ENCODE assay signal across 7 cellular contexts in the genomic region with DNA sequence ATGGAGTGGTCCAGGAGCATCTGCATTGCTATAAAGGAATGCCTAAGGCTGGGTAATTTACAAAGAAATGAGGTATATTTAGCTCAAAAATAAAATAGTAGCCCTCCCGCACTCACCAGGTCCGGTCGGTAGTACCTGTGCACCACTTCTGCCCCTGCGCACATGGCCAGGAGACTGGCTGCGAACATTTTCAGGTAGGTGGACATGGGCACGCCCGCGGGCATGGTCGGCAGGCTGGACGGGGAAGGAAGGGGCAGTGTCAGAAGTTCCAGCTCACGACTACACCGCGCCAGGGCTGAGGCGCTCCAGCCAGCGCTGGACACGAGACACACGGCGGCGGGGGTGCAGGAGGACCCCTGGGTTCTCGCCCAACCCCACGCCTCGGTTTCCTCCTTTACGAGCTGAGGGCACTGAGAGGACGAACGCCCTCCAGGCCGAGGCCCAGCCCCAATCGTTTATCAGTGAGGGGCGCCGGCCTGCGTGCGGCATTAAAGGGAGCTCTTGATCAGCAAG. TPM values are rescaled to one million over a fixed set of nuclear protein-coding genes. Genes with fewer than 3 reads are reported as not detected.
DNase-seq lines count a peak whose midpoint lies in the region; ATAC-seq and TF ChIP-seq lines count a peak whose summit lies in the region.

No MANE protein-coding gene starts in this region.

- DNase-seq in NOMO-1 treated with DMSO at 0.1 percent for 48 hours (lab: John Stamatoyannopoulos, UW; ENCODE audit: unreplicated experiment) (peak; percentile 36), NCI-H2196 treated with DMSO at 0.1 percent for 48 hours (lab: John Stamatoyannopoulos, UW; ENCODE audit: unreplicated experiment) (no peak), GDM1 (lab: John Stamatoyannopoulos, UW) (no peak)

- H3K27me3 Mint-ChIP-seq in dendritic cell treated with granulocyte-macrophage colony-stimulating factor and Interleukin-4, amounts not matched to agents 40 ng/mL and 50 ng/mL, for 4 days: no peaks in the 10 kb centered on the region

- peak overlapping the region; percentile 89 for H3K27ac Mint-ChIP-seq in dendritic cell treated with granulocyte-macrophage colony-stimulating factor and Interleukin-4, amounts not matched to agents 40 ng/mL and 50 ng/mL, for 4 days

- POLR2A ChIA-PET in HEK293 (lab: Yijun Ruan, JAX): interaction anchor here (0.9 to 3.2 kb wide), 7 partner anchors 10 to 94 kb away, joined by 3 to 80 read pairs (median 3); a partner anchor contains a TSS

- intact Hi-C loops in dendritic cell treated with granulocyte-macrophage colony-stimulating factor and Interleukin-4, amounts not matched to agents 40 ng/mL and 50 ng/mL, for 4 days (cut with micrococcal nuclease): loop anchor here (1.0 to 5.0 kb wide), 4 partner anchors 9 to 1281 kb away; a partner anchor contains a TSS

- peaks cover 35% of the 10 kb centered on the region for H3K36me3 Mint-ChIP-seq in dendritic cell treated with granulocyte-macrophage colony-stimulating factor and Interleukin-4, amounts not matched to agents 40 ng/mL and 50 ng/mL, for 4 days (ENCODE audit: low read depth)

- no peaks in the 10 kb centered on the region for H3K9me3 Mint-ChIP-seq in dendritic cell treated with granulocyte-macrophage colony-stimulating factor and Interleukin-4, amounts not matched to agents 40 ng/mL and 50 ng/mL, for 4 days

- peak; percentile 14 for ATAC-seq in GM18519 (IDR thresholded peaks at IDR 0.05; ENCODE audit: low FRiP score, unreplicated experiment)

- no peak for TF ChIP-seq CTCF in HEK293 (tag by site-specific recombination; IDR thresholded peaks at IDR 0.05)

- H3K4me1 Mint-ChIP-seq in dendritic cell treated with granulocyte-macrophage colony-stimulating factor and Interleukin-4, amounts not matched to agents 40 ng/mL and 50 ng/mL, for 4 days (ENCODE audit: low read depth): peaks cover 42% of the 10 kb centered on the region

- H3K9me3 ChIP-seq in HEK293 (ENCODE audit: control insufficient read depth, insufficient read depth, low read depth, low read length) (no peaks in the 10 kb centered on the region), mononuclear cell (ENCODE audit: low read depth, low read length) (no peaks in the 10 kb centered on the region)

- no peaks in the 10 kb centered on the region for H3K27me3 ChIP-seq in mononuclear cell (ENCODE audit: insufficient read depth, low read length)

- H3K4me1 ChIP-seq in HEK293 (ENCODE audit: control insufficient read depth, insufficient read depth, low read length) (0 out of 2 replicates have a peak, but pooled peaks cover 2% of the 10 kb centered on the region), mononuclear cell (ENCODE audit: insufficient read depth, low read length) (peaks cover 14% of the 10 kb centered on the region)

- H3K4me3 ChIP-seq in HEK293 (ENCODE audit: low read depth, low read length) (peak overlapping the region; percentile 79), mononuclear cell (ENCODE audit: low read length) (peak overlapping the region; percentile 64)

- H3K27ac ChIP-seq in HEK293 (ENCODE audit: extremely low read depth, low read depth, low read length): peak overlapping the region; percentile 86

- CTCF ChIA-PET in HEK293 (lab: Yijun Ruan, JAX): interaction anchor here (0.6 to 1.6 kb wide), 5 partner anchors 11 to 152 kb away, joined by 3 to 6 read pairs (median 3); no protein-coding TSS in a partner anchor

- peaks cover 31 to 34% of the 10 kb centered on the region in 2 experiments for H3K36me3 ChIP-seq in HEK293 (ENCODE audit: control insufficient read depth in 2 of 2, insufficient read depth in 1 of 2, low read length in 2 of 2)

- H3K4me3 Mint-ChIP-seq in dendritic cell treated with granulocyte-macrophage colony-stimulating factor and Interleukin-4, amounts not matched to agents 40 ng/mL and 50 ng/mL, for 4 days: peak overlapping the region; percentile 85

TF ChIP-seq in HEK293, 187 proteins besides CTCF, POLR2A, EP300 and RAD21:
- TF ChIP-seq ZNF416 (tag by site-specific recombination; IDR thresholded peaks at IDR 0.05) (no peak), ZFHX2 (tag by site-specific recombination; conservative IDR thresholded peaks at IDR 0.05) (0 out of 2 replicates have a peak, but pooled peaks have one; percentile 14), ZNF335 (tag by site-specific recombination; conservative IDR thresholded peaks at IDR 0.05) (peak; percentile 51), ZNF391 (tag by site-specific recombination; IDR thresholded peaks at IDR 0.05; ENCODE audit: borderline replicate concordance, low read depth) (no peak), ZNF664 (tag by site-specific recombination; IDR thresholded peaks at IDR 0.05) (no peak), GLIS2 (tag by site-specific recombination; IDR thresholded peaks at IDR 0.05) (0 out of 2 replicates have a peak, but pooled peaks have one; percentile 55), HOXC10 (CRISPR knock-in tag; IDR thresholded peaks at IDR 0.05) (0 out of 2 replicates have a peak, but pooled peaks have one; percentile 15)
- TF ChIP-seq, protein P1, sequence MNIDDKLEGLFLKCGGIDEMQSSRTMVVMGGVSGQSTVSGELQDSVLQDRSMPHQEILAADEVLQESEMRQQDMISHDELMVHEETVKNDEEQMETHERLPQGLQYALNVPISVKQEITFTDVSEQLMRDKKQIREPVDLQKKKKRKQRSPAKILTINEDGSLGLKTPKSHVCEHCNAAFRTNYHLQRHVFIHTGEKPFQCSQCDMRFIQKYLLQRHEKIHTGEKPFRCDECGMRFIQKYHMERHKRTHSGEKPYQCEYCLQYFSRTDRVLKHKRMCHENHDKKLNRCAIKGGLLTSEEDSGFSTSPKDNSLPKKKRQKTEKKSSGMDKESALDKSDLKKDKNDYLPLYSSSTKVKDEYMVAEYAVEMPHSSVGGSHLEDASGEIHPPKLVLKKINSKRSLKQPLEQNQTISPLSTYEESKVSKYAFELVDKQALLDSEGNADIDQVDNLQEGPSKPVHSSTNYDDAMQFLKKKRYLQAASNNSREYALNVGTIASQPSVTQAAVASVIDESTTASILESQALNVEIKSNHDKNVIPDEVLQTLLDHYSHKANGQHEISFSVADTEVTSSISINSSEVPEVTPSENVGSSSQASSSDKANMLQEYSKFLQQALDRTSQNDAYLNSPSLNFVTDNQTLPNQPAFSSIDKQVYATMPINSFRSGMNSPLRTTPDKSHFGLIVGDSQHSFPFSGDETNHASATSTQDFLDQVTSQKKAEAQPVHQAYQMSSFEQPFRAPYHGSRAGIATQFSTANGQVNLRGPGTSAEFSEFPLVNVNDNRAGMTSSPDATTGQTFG (tag by site-specific recombination; IDR thresholded peaks at IDR 0.05; ENCODE audit: borderline replicate concordance): no peak
TF ChIP-seq in HEK293: peak in this region for 4.

RNA-seq across cellular contexts. Expression of a gene that starts 9.1 kb away (rescaled TPM):
- 44.9 TPM for total RNA-seq in mononuclear cell

RNA-seq across cellular contexts. Expression of a gene that starts 26.4 kb away (rescaled TPM):
- 412 TPM for total RNA-seq in mononuclear cell
